20 cellular contexts compared by ENCODE assay signal in genomic region chr16:54143410-54143809, GRCh38.
DNase-seq lines count a peak whose midpoint lies in the region; ATAC-seq, FAIRE-seq and TF ChIP-seq lines count a peak whose summit lies in the region.
"Had no signal": no experiment of that assay in that cellular context is flagged by ENCODE, and none has a peak within 500 bp of the region (broad histone marks: within the 10 kb centered on the region; RNA-seq: fewer than 3 reads in every experiment).

No MANE protein-coding gene starts in this region.

- H3K36me3 ChIP-seq in HepG2 (replicated peaks in 1 of 2; ENCODE audit: control insufficient read depth in 1 of 2, insufficient read depth in 2 of 2, low read length in 2 of 2): no peaks in the 10 kb centered on the region
- no peaks in the 10 kb centered on the region for H3K36me3 ChIP-seq in right lobe of liver
- H3K36me3 ChIP-seq in HEK293 (ENCODE audit: control insufficient read depth in 2 of 2, insufficient read depth in 1 of 2, low read length in 2 of 2): no peaks in the 10 kb centered on the region
- no peaks in the 10 kb centered on the region for H3K36me3 ChIP-seq in endodermal cell (ENCODE audit: control insufficient read depth, insufficient read depth, low read length)
- no peaks in the 10 kb centered on the region for H3K36me3 ChIP-seq in neuronal stem cell (replicated peaks in 1 of 2; ENCODE audit: control insufficient read depth in 2 of 2, insufficient read depth in 2 of 2, low read length in 2 of 2)
- H3K36me3 ChIP-seq: BLaER1 treated with 17β-estradiol and CSF1 and Interleukin-3, amounts not matched to agents 10 nM and 100 nM had no signal

- no peak overlapping the region for H4K8ac ChIP-seq in neuronal stem cell (ENCODE audit: low read depth, low read length)

- no peak overlapping the region for H3K23ac ChIP-seq in neuronal stem cell (ENCODE audit: low read depth, low read length, poor library complexity)

- no peaks in the 10 kb centered on the region for H3K27me3 ChIP-seq in HepG2 (ENCODE audit: control insufficient read depth in 1 of 2, insufficient read depth in 2 of 2, low read length in 2 of 2)
- H3K27me3 ChIP-seq in right lobe of liver: no peaks in the 10 kb centered on the region
- no peaks in the 10 kb centered on the region for H3K27me3 ChIP-seq in endodermal cell (ENCODE audit: control insufficient read depth, insufficient read depth, low read length, poor library complexity, severe bottlenecking)
- no peaks in the 10 kb centered on the region for H3K27me3 ChIP-seq in neuronal stem cell (ENCODE audit: control insufficient read depth in 3 of 3, insufficient read depth in 3 of 3, low read depth in 1 of 3, low read length in 3 of 3)
- H3K27me3 ChIP-seq: BLaER1 treated with 17β-estradiol and CSF1 and Interleukin-3, amounts not matched to agents 10 nM and 100 nM had no signal

- FAIRE-seq in HepG2 (lab: Jason Lieb, UNC): no peak
- FAIRE-seq: GM12878, H54, HTR-8/SVneo had no signal

- no peak for TF ChIP-seq RAD21 in HepG2 (CRISPR knock-in tag; IDR thresholded peaks at IDR 0.05)

- POLR2A ChIA-PET in HepG2 (lab: Yijun Ruan, JAX) (interaction anchor here (3.3 kb wide), 1 partner anchor 21 kb away, joined by 10 read pairs; no protein-coding TSS in a partner anchor), HEK293 (lab: Yijun Ruan, JAX) (no interaction called here)

- ATAC-seq in HepG2: no peak
- ATAC-seq in right lobe of liver: no peak
- ATAC-seq: CD8-positive, alpha-beta T cell; GM12878 had no signal

- intact Hi-C loops in HepG2 (cut with micrococcal nuclease; ENCODE audit: unreplicated experiment) (no loop called here), right lobe of liver (cut with DNase I) (no loop called here)

- peaks cover 44% of the 10 kb centered on the region for H3K4me1 ChIP-seq in HepG2 (ENCODE audit: insufficient read depth, low read length)
- H3K4me1 ChIP-seq in right lobe of liver: peaks cover 0 to 5% (median 0%) of the 10 kb centered on the region in 4 donors
- H3K4me1 ChIP-seq in HEK293 (ENCODE audit: control insufficient read depth, insufficient read depth, low read length): no peaks in the 10 kb centered on the region
- H3K4me1 ChIP-seq in endodermal cell (ENCODE audit: control insufficient read depth, insufficient read depth, low read length): peaks cover 10% of the 10 kb centered on the region
- peaks cover 0 to 5% of the 10 kb centered on the region in 2 donors for H3K4me1 ChIP-seq in neuronal stem cell (ENCODE audit: control insufficient read depth in 2 of 2, insufficient read depth in 1 of 2, low read depth in 1 of 2, low read length in 2 of 2)

- in situ Hi-C loops in HepG2 (cut with HindIII; ENCODE audit: extremely low pct_ligation_motif_present, low pct_unique_long_range_greater_than_20kb): no loop called here

- H3K27me3 Mint-ChIP-seq in endodermal cell (ENCODE audit: insufficient read depth): peaks cover 8% of the 10 kb centered on the region

- H3K27ac Mint-ChIP-seq in endodermal cell: no peak overlapping the region
- H3K27ac Mint-ChIP-seq: B cell; CD8-positive, alpha-beta T cell; IgD-negative memory B cell had no signal

- TF ChIP-seq POLR2A in HepG2 (IDR thresholded peaks at IDR 0.05; ENCODE audit: insufficient read depth in 1 of 2, low read depth in 2 of 2, low read length in 2 of 2) (no peak), right lobe of liver (IDR thresholded peaks at IDR 0.05) (no peak)

- no peak overlapping the region for H3K9ac ChIP-seq in HepG2 (ENCODE audit: insufficient read depth, low read depth, low read length)
- no peak overlapping the region for H3K9ac ChIP-seq in endodermal cell (ENCODE audit: extremely low read depth, low read length, poor library complexity, severe bottlenecking)
- H3K9ac ChIP-seq in neuronal stem cell (ENCODE audit: low read depth, low read length, poor library complexity): peak overlapping the region; percentile 61
- H3K9ac ChIP-seq: BLaER1 treated with 17β-estradiol and CSF1 and Interleukin-3, amounts not matched to agents 10 nM and 100 nM; GM23248 had no signal

- DNase-seq in HepG2 (ENCODE audit: low spot score) (no peak), right lobe of liver (no peak), endodermal cell (no peak), neuronal stem cell (ENCODE audit: low spot score) (no peak), T1000 (lab: John Stamatoyannopoulos, UW) (no peak), germinal center (ENCODE audit: low spot score) (no peak), cerebellum (ENCODE audit: low spot score) (no peak)
- DNase-seq: Calu3; CD8-positive, alpha-beta T cell; DMS79 treated with DMSO at 0.1 percent for 48 hours; EL; GM23248; HCEC 1CT had no signal

- H2BK12ac ChIP-seq in neuronal stem cell (ENCODE audit: low read length): no peak overlapping the region

- H2AK5ac ChIP-seq in neuronal stem cell (ENCODE audit: low read depth, low read length): no peak overlapping the region

- no peak overlapping the region for H3K14ac ChIP-seq in neuronal stem cell (ENCODE audit: low read length)

- no peaks in the 10 kb centered on the region for H3K36me3 Mint-ChIP-seq in endodermal cell (ENCODE audit: low read depth)
- H3K36me3 Mint-ChIP-seq: CD8-positive, alpha-beta T cell; IgD-negative memory B cell had no signal

- H3K4me2 ChIP-seq in HepG2 (ENCODE audit: low read depth, low read length): no peak overlapping the region
- H3K4me2 ChIP-seq in neuronal stem cell (ENCODE audit: insufficient read depth, low read length, poor library complexity, severe bottlenecking): no peak overlapping the region

- CTCF ChIA-PET in HepG2 (lab: Yijun Ruan, JAX; ENCODE audit: low intra/inter-chr PET ratio, low total read pairs): no interaction called here
- CTCF ChIA-PET in HEK293 (lab: Yijun Ruan, JAX): no interaction called here

- no peak overlapping the region for H3K18ac ChIP-seq in neuronal stem cell (ENCODE audit: low read length)

- TF ChIP-seq EP300 in HepG2 (IDR thresholded peaks at IDR 0.05; ENCODE audit: low read depth in 2 of 2, low read length in 2 of 2): no peak
- TF ChIP-seq EP300 in HepG2 (CRISPR knock-in tag; IDR thresholded peaks at IDR 0.05; ENCODE audit: borderline replicate concordance): no peak

- H2BK15ac ChIP-seq in neuronal stem cell (ENCODE audit: low read length): no peak overlapping the region

- H3K4me1 Mint-ChIP-seq in endodermal cell: peaks cover 41% of the 10 kb centered on the region
- H3K4me1 Mint-ChIP-seq: B cell, IgD-negative memory B cell had no signal

- peaks cover 7% of the 10 kb centered on the region for H3K9me3 Mint-ChIP-seq in endodermal cell
- H3K9me3 Mint-ChIP-seq: CD8-positive, alpha-beta T cell; IgD-negative memory B cell had no signal

- H3K27ac ChIP-seq in HepG2 (ENCODE audit: extremely low read length, insufficient read depth, low read length): no peak overlapping the region
- no peak overlapping the region for H3K27ac ChIP-seq in right lobe of liver
- H3K27ac ChIP-seq in HEK293 (ENCODE audit: extremely low read depth, low read depth, low read length): no peak overlapping the region
- peak overlapping the region; percentile 76 for H3K27ac ChIP-seq in endodermal cell (ENCODE audit: low read depth, low read length)
- H3K27ac ChIP-seq in neuronal stem cell (replicated peaks; ENCODE audit: low read length): no peak overlapping the region
- H3K27ac ChIP-seq: BLaER1 treated with 17β-estradiol and CSF1 and Interleukin-3, amounts not matched to agents 10 nM and 100 nM; GM23248 had no signal

- H3K4me3 ChIP-seq in HepG2 (replicated peaks in 1 of 3; ENCODE audit: insufficient read depth in 1 of 3, low read depth in 2 of 3, low read length in 3 of 3) (no peak overlapping the region), right lobe of liver (no peak overlapping the region), HEK293 (ENCODE audit: low read depth, low read length) (no peak overlapping the region), endodermal cell (ENCODE audit: low read length) (no peak overlapping the region), neuronal stem cell (ENCODE audit: low read length in 2 of 2) (no peak overlapping the region)
- H3K4me3 ChIP-seq: BLaER1 treated with 17β-estradiol and CSF1 and Interleukin-3, amounts not matched to agents 10 nM and 100 nM; GM12878; GM23248 had no signal

- no TSS peak for BruUV-seq in HepG2 (replicated peaks; lab: Mats Ljungman, UMichigan)

- H3K4ac ChIP-seq in neuronal stem cell (ENCODE audit: low read length): no peak overlapping the region

- H3K79me2 ChIP-seq in HepG2 (ENCODE audit: insufficient read depth, low read length): no peaks in the 10 kb centered on the region

- 98% methylated on average over 4 of the region's 4 CpGs for WGBS in HepG2 (ENCODE audit: low lambda C conversion rate)
- 66% methylated on average over 4 of the region's 4 CpGs for WGBS in right lobe of liver (ENCODE audit: insufficient coverage, low coverage, low lambda C conversion rate, missing lambda C conversion rate)
- 88 to 98% methylated on average over 4 of the region's 4 CpGs for WGBS in endodermal cell (ENCODE audit: insufficient coverage in 1 of 2, insufficient read length in 1 of 2), 2 experiments
- no CpG with 5 or more reads among the region's 4 CpGs for WGBS in neuronal stem cell (ENCODE audit: extremely low coverage in 2 of 2, insufficient read length in 2 of 2, insufficient replicate concordance in 1 of 2), 2 donors

- H4K91ac ChIP-seq in neuronal stem cell (ENCODE audit: low read depth, low read length, poor library complexity): no peak overlapping the region

- no peak for TF ChIP-seq CTCF in HepG2 (CRISPR knock-in tag; IDR thresholded peaks at IDR 0.05)
- no peak for TF ChIP-seq CTCF in right lobe of liver (IDR thresholded peaks at IDR 0.05)
- TF ChIP-seq CTCF in HEK293 (tag by site-specific recombination; IDR thresholded peaks at IDR 0.05): no peak
- TF ChIP-seq CTCF in endodermal cell (conservative IDR thresholded peaks at IDR 0.05): no peak

- H2AFZ ChIP-seq in HepG2 (ENCODE audit: low read length) (no peak overlapping the region), neuronal stem cell (ENCODE audit: low read length) (peak overlapping the region; percentile 54)
- H2AFZ ChIP-seq: GM23248 had no signal

- no peak overlapping the region for H3K4me3 Mint-ChIP-seq in endodermal cell
- H3K4me3 Mint-ChIP-seq: B cell; CD8-positive, alpha-beta T cell; IgD-negative memory B cell had no signal

- no peak overlapping the region for H2BK5ac ChIP-seq in neuronal stem cell (ENCODE audit: low read length)

- H3K9me3 ChIP-seq in HepG2 (ENCODE audit: low read length) (no peaks in the 10 kb centered on the region), right lobe of liver (no peaks in the 10 kb centered on the region), HEK293 (ENCODE audit: control insufficient read depth, insufficient read depth, low read depth, low read length) (no peaks in the 10 kb centered on the region), endodermal cell (ENCODE audit: control insufficient read depth, low read length) (peaks cover 3% of the 10 kb centered on the region), neuronal stem cell (replicated peaks in 1 of 2; ENCODE audit: control insufficient read depth in 2 of 2, insufficient read depth in 1 of 2, low read depth in 1 of 2, low read length in 2 of 2) (peaks cover 0 to 17% of the 10 kb centered on the region in 2 donors)

- H4K20me1 ChIP-seq in HepG2 (ENCODE audit: insufficient read depth, low read length): no peaks in the 10 kb centered on the region
- H4K20me1 ChIP-seq: BLaER1 treated with 17β-estradiol and CSF1 and Interleukin-3, amounts not matched to agents 10 nM and 100 nM had no signal

- no peak overlapping the region for H2BK120ac ChIP-seq in neuronal stem cell (ENCODE audit: low read depth, low read length)

- H3K79me1 ChIP-seq in neuronal stem cell (ENCODE audit: low read depth, low read length): no peaks in the 10 kb centered on the region
